18 cellular contexts compared by ENCODE assay signal in the genomic region with DNA sequence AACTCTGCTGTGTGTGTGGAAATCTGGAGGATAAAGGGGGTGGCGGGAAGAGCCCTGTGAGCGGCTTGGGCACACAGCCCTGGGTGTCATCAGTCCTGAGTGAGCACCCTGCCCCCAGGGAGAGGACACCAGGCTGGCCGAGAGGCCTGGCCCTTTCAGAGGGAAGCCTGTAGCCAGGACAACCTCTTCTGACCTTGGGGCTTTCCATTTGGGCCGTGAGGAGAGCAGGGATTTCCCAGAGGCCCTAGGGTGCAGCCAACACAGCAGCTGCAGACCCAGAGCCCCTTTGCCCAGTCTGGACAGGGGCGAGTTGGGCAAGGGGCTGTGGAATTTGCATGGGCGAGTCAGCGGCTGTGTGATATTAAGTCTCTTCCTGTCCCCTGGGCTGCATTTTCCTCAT. TPM values are rescaled to one million over a fixed set of nuclear protein-coding genes. Genes with fewer than 3 reads are reported as not detected.
DNase-seq lines count a peak whose midpoint lies in the region; ATAC-seq, FAIRE-seq and TF ChIP-seq lines count a peak whose summit lies in the region.
"Had no signal": no experiment of that assay in that cellular context is flagged by ENCODE, and none has a peak within 500 bp of the region (broad histone marks: within the 10 kb centered on the region; RNA-seq: fewer than 3 reads in every experiment).

No MANE protein-coding gene starts in this region.

- H3K9ac ChIP-seq in OCI-LY3 (ENCODE audit: low read length) (no peak overlapping the region), kidney (ENCODE audit: low read length in 2 of 2) (no peak overlapping the region)
- H3K9ac ChIP-seq: BLaER1 treated with 17β-estradiol and CSF1 and Interleukin-3, amounts not matched to agents 10 nM and 100 nM had no signal

- H3K4me2 ChIP-seq in OCI-LY3 (ENCODE audit: low read length): 0 out of 2 replicates have a peak overlapping the region, but pooled peaks have one; percentile 3
- H3K4me2 ChIP-seq: BLaER1 treated with 17β-estradiol and CSF1 and Interleukin-3, amounts not matched to agents 10 nM and 100 nM had no signal

- H3K27me3 ChIP-seq in OCI-LY3 (ENCODE audit: low read depth, low read length): no peaks in the 10 kb centered on the region
- H3K27me3 ChIP-seq in psoas muscle (ENCODE audit: insufficient read depth in 3 of 3, low read length in 2 of 3): no peaks in the 10 kb centered on the region
- H3K27me3 ChIP-seq: BLaER1 treated with 17β-estradiol and CSF1 and Interleukin-3, amounts not matched to agents 10 nM and 100 nM had no signal

- H3K4me3 ChIP-seq in OCI-LY3 (ENCODE audit: low read length): no peak overlapping the region
- no peak overlapping the region for H3K4me3 ChIP-seq in kidney (ENCODE audit: low read length in 2 of 2)
- no peak overlapping the region for H3K4me3 ChIP-seq in psoas muscle
- H3K4me3 ChIP-seq: BLaER1 treated with 17β-estradiol and CSF1 and Interleukin-3, amounts not matched to agents 10 nM and 100 nM had no signal

- H2AFZ ChIP-seq in OCI-LY3 (ENCODE audit: low read depth, low read length): no peak overlapping the region

- H3K4me3 Mint-ChIP-seq in activated CD8-positive, alpha-beta T cell treated with anti-CD3 and anti-CD28 coated beads for 36 hours: no peak overlapping the region
- H3K4me3 Mint-ChIP-seq in activated CD8-positive, alpha-beta T cell treated with anti-CD3 and anti-CD28 coated beads, Interleukin-2, amount 10 ng/mL, durations not matched to agents 7 days and 5 days: no peak overlapping the region
- no peak overlapping the region for H3K4me3 Mint-ChIP-seq in stimulated activated naive B cell treated with anti-CD40 and anti-IgM and Interleukin-4, amounts not matched to agents 10 μg/mL and 1 μg/mL and 100 μg/mL, for 72 hours
- H3K4me3 Mint-ChIP-seq: IgD-negative memory B cell had no signal

- H3K27ac ChIP-seq in OCI-LY3 (ENCODE audit: low read length) (no peak overlapping the region), kidney (ENCODE audit: low read depth in 2 of 2, low read length in 2 of 2) (no peak overlapping the region), psoas muscle (no peak overlapping the region)
- H3K27ac ChIP-seq: BLaER1 treated with 17β-estradiol and CSF1 and Interleukin-3, amounts not matched to agents 10 nM and 100 nM had no signal

- no peaks in the 10 kb centered on the region for H3K4me1 Mint-ChIP-seq in activated CD8-positive, alpha-beta T cell treated with anti-CD3 and anti-CD28 coated beads for 36 hours (ENCODE audit: low read depth)
- peaks cover 3% of the 10 kb centered on the region for H3K4me1 Mint-ChIP-seq in activated CD8-positive, alpha-beta T cell treated with anti-CD3 and anti-CD28 coated beads, Interleukin-2, amount 10 ng/mL, durations not matched to agents 7 days and 5 days (ENCODE audit: low read depth)
- peaks cover 0 to 15% of the 10 kb centered on the region in 2 donors for H3K4me1 Mint-ChIP-seq in stimulated activated naive B cell treated with anti-CD40 and anti-IgM and Interleukin-4, amounts not matched to agents 10 μg/mL and 1 μg/mL and 100 μg/mL, for 72 hours

- no peak for FAIRE-seq in kidney (lab: Jason Lieb, UNC)

- H3K9me3 Mint-ChIP-seq in activated CD8-positive, alpha-beta T cell treated with anti-CD3 and anti-CD28 coated beads for 36 hours: no peaks in the 10 kb centered on the region
- H3K9me3 Mint-ChIP-seq in activated CD8-positive, alpha-beta T cell treated with anti-CD3 and anti-CD28 coated beads, Interleukin-2, amount 10 ng/mL, durations not matched to agents 7 days and 5 days (ENCODE audit: insufficient read depth): no peaks in the 10 kb centered on the region
- H3K9me3 Mint-ChIP-seq in stimulated activated naive B cell treated with anti-CD40 and anti-IgM and Interleukin-4, amounts not matched to agents 10 μg/mL and 1 μg/mL and 100 μg/mL, for 72 hours: no peaks in the 10 kb centered on the region
- H3K9me3 Mint-ChIP-seq: IgD-negative memory B cell had no signal

- H4K20me1 ChIP-seq in OCI-LY3 (ENCODE audit: insufficient read depth, low read length): peaks cover 3% of the 10 kb centered on the region; the same call in 1 of the 2 replicates

- DNase-seq in activated CD8-positive, alpha-beta T cell treated with anti-CD3 and anti-CD28 coated beads for 36 hours: no peak
- no peak for DNase-seq in activated CD8-positive, alpha-beta T cell treated with anti-CD3 and anti-CD28 coated beads, Interleukin-2, amount 10 ng/mL, durations not matched to agents 7 days and 5 days
- peak; percentile 49 for DNase-seq in kidney
- DNase-seq in psoas muscle: peak in 1 of 2 donors; percentile 67
- DNase-seq in NCI-H345 treated with DMSO at 0.1 percent for 48 hours (lab: John Stamatoyannopoulos, UW; ENCODE audit: unreplicated experiment): no peak
- no peak for DNase-seq in stimulated activated naive B cell treated with anti-CD40 and anti-IgM and Interleukin-4, amounts not matched to agents 10 μg/mL and 1 μg/mL and 100 μg/mL, for 72 hours
- DNase-seq: COR-L47, MV-4-11, NCI-H146, NCI-H2081 treated with DMSO at 0.1 percent for 48 hours, NCI-H2227 treated with DMSO at 0.1 percent for 48 hours, NCI-H748 treated with DMSO at 0.1 percent for 48 hours, SHP77 treated with DMSO at 0.1 percent for 48 hours had no signal

- H3K9me3 ChIP-seq in OCI-LY3 (ENCODE audit: insufficient read depth, low read length): no peaks in the 10 kb centered on the region
- no peaks in the 10 kb centered on the region for H3K9me3 ChIP-seq in kidney (ENCODE audit: control insufficient read depth in 1 of 2, low read length in 2 of 2)
- no peaks in the 10 kb centered on the region for H3K9me3 ChIP-seq in psoas muscle
- H3K9me3 ChIP-seq: BLaER1 treated with 17β-estradiol and CSF1 and Interleukin-3, amounts not matched to agents 10 nM and 100 nM had no signal

- TF ChIP-seq CTCF in activated CD8-positive, alpha-beta T cell treated with anti-CD3 and anti-CD28 coated beads for 36 hours (IDR thresholded peaks at IDR 0.05): no peak
- TF ChIP-seq CTCF in OCI-LY3 (IDR thresholded peaks at IDR 0.05; ENCODE audit: low read depth, low read length) (no peak), kidney (IDR thresholded peaks at IDR 0.05; ENCODE audit: borderline replicate concordance, extremely low read depth, insufficient read depth) (no peak), psoas muscle (IDR thresholded peaks at IDR 0.05) (no peak)

- no peaks in the 10 kb centered on the region for H3K27me3 Mint-ChIP-seq in activated CD8-positive, alpha-beta T cell treated with anti-CD3 and anti-CD28 coated beads for 36 hours
- no peaks in the 10 kb centered on the region for H3K27me3 Mint-ChIP-seq in activated CD8-positive, alpha-beta T cell treated with anti-CD3 and anti-CD28 coated beads, Interleukin-2, amount 10 ng/mL, durations not matched to agents 7 days and 5 days (ENCODE audit: low read depth)
- no peaks in the 10 kb centered on the region for H3K27me3 Mint-ChIP-seq in stimulated activated naive B cell treated with anti-CD40 and anti-IgM and Interleukin-4, amounts not matched to agents 10 μg/mL and 1 μg/mL and 100 μg/mL, for 72 hours
- H3K27me3 Mint-ChIP-seq: IgD-negative memory B cell had no signal

- H3K36me3 Mint-ChIP-seq in activated CD8-positive, alpha-beta T cell treated with anti-CD3 and anti-CD28 coated beads for 36 hours (ENCODE audit: low read depth): no peaks in the 10 kb centered on the region
- no peaks in the 10 kb centered on the region for H3K36me3 Mint-ChIP-seq in activated CD8-positive, alpha-beta T cell treated with anti-CD3 and anti-CD28 coated beads, Interleukin-2, amount 10 ng/mL, durations not matched to agents 7 days and 5 days (ENCODE audit: low read depth)
- peaks cover 20 to 34% of the 10 kb centered on the region in 2 donors for H3K36me3 Mint-ChIP-seq in stimulated activated naive B cell treated with anti-CD40 and anti-IgM and Interleukin-4, amounts not matched to agents 10 μg/mL and 1 μg/mL and 100 μg/mL, for 72 hours
- H3K36me3 Mint-ChIP-seq: IgD-negative memory B cell had no signal

- H3K36me3 ChIP-seq in OCI-LY3 (replicated peaks; ENCODE audit: low read depth, low read length) (peaks cover under 1% of the 10 kb centered on the region), kidney (ENCODE audit: control insufficient read depth in 1 of 2, insufficient read depth in 2 of 2, low read length in 2 of 2) (peaks cover 0 to 2% of the 10 kb centered on the region in 2 donors), psoas muscle (ENCODE audit: insufficient read depth in 1 of 2, low read depth in 1 of 2) (peaks cover 0 to 5% of the 10 kb centered on the region in 2 donors)

- POLR2A ChIA-PET in activated CD8-positive, alpha-beta T cell treated with anti-CD3 and anti-CD28 coated beads for 36 hours (lab: Charles Lee): no interaction called here
- POLR2A ChIA-PET in activated CD8-positive, alpha-beta T cell treated with anti-CD3 and anti-CD28 coated beads, Interleukin-2, amount 10 ng/mL, durations not matched to agents 7 days and 5 days (lab: Charles Lee): interaction anchor here (1.2 kb wide), 1 partner anchor 16 kb away, joined by 4 read pairs; no protein-coding TSS in a partner anchor

- CTCF ChIA-PET in activated CD8-positive, alpha-beta T cell treated with anti-CD3 and anti-CD28 coated beads for 36 hours (lab: Charles Lee): interaction anchor here (1.3 kb wide), 1 partner anchor 252 kb away, joined by 3 read pairs; no protein-coding TSS in a partner anchor
- CTCF ChIA-PET in activated CD8-positive, alpha-beta T cell treated with anti-CD3 and anti-CD28 coated beads, Interleukin-2, amount 10 ng/mL, durations not matched to agents 7 days and 5 days (lab: Charles Lee): interaction anchor here (1.1 kb wide), 1 partner anchor 252 kb away, joined by 3 read pairs; no protein-coding TSS in a partner anchor

- ATAC-seq in activated CD8-positive, alpha-beta T cell treated with anti-CD3 and anti-CD28 coated beads for 36 hours: no peak
- ATAC-seq in activated CD8-positive, alpha-beta T cell treated with anti-CD3 and anti-CD28 coated beads, Interleukin-2, amount 10 ng/mL, durations not matched to agents 7 days and 5 days: no peak
- ATAC-seq in psoas muscle: peak; percentile 51 to 80 (median 58)
- ATAC-seq in stimulated activated naive B cell treated with anti-CD40 and anti-IgM and Interleukin-4, amounts not matched to agents 10 μg/mL and 1 μg/mL and 100 μg/mL, for 72 hours (replicated peaks): no peak
- no peak for ATAC-seq in HG02642 (IDR thresholded peaks at IDR 0.05; ENCODE audit: poor library complexity, unreplicated experiment)
- ATAC-seq: Panc1 had no signal

- no peaks in the 10 kb centered on the region for H3K79me2 ChIP-seq in OCI-LY3 (ENCODE audit: low read length)

- peak overlapping the region; percentile 13 for H3K27ac Mint-ChIP-seq in activated CD8-positive, alpha-beta T cell treated with anti-CD3 and anti-CD28 coated beads for 36 hours
- no peak overlapping the region for H3K27ac Mint-ChIP-seq in activated CD8-positive, alpha-beta T cell treated with anti-CD3 and anti-CD28 coated beads, Interleukin-2, amount 10 ng/mL, durations not matched to agents 7 days and 5 days
- H3K27ac Mint-ChIP-seq in stimulated activated naive B cell treated with anti-CD40 and anti-IgM and Interleukin-4, amounts not matched to agents 10 μg/mL and 1 μg/mL and 100 μg/mL, for 72 hours: no peak overlapping the region

- H3K4me1 ChIP-seq in OCI-LY3 (ENCODE audit: low read length) (peaks cover 7% of the 10 kb centered on the region), kidney (ENCODE audit: control insufficient read depth in 1 of 2, insufficient read depth in 1 of 2, low read depth in 1 of 2, low read length in 2 of 2) (no peaks in the 10 kb centered on the region), psoas muscle (no peaks in the 10 kb centered on the region)

- intact Hi-C loops in activated CD8-positive, alpha-beta T cell treated with anti-CD3 and anti-CD28 coated beads for 36 hours (cut with micrococcal nuclease): no loop called here
- intact Hi-C loops in kidney (cut with DNase I): no loop called here
- intact Hi-C loops in psoas muscle (cut with DNase I): no loop called here

- WGBS in psoas muscle, 3 donors: 22 to 38% (median 33%) methylated on average over 7 of the region's 7 CpGs

RNA-seq across cellular contexts. Expression of a gene that starts 6.3 kb away (rescaled TPM):
- total RNA-seq in activated CD8-positive, alpha-beta T cell treated with anti-CD3 and anti-CD28 coated beads for 36 hours: 1 to 10 TPM in 1 of 2 experiments, under 1 TPM in 1; 0.92 to 1.0 TPM
- total RNA-seq in activated CD8-positive, alpha-beta T cell treated with anti-CD3 and anti-CD28 coated beads, Interleukin-2, amount 10 ng/mL, durations not matched to agents 7 days and 5 days: 1 to 10 TPM; 1.4 to 1.6 TPM
- total RNA-seq in kidney: 42.5 TPM
- polyA plus RNA-seq in kidney (ENCODE audit: insufficient read depth, low read depth, low replicate concordance): 153 TPM
- total RNA-seq in psoas muscle: 10 to 100 TPM; 27.4 to 44.9 (median 37.5) TPM
- polyA plus RNA-seq in psoas muscle: 10 to 100 TPM; 27.4 to 90.5 (median 30.9) TPM

RNA-seq across cellular contexts. Expression of a gene that starts 48.6 kb away (rescaled TPM):
- 10 to 100 TPM; 66.6 to 70.9 TPM for total RNA-seq in activated CD8-positive, alpha-beta T cell treated with anti-CD3 and anti-CD28 coated beads for 36 hours
- 100 to 1,000 TPM in 1 of 2 experiments, 10 to 100 TPM in 1; 91.9 to 103 TPM for total RNA-seq in activated CD8-positive, alpha-beta T cell treated with anti-CD3 and anti-CD28 coated beads, Interleukin-2, amount 10 ng/mL, durations not matched to agents 7 days and 5 days
- total RNA-seq in kidney (185 TPM), psoas muscle (100 to 1,000 TPM in 2 of 4 donors, 10 to 100 TPM in 2; 93.2 to 119 (median 99.0) TPM)
- polyA plus RNA-seq in kidney (ENCODE audit: insufficient read depth, low read depth, low replicate concordance) (676 TPM), psoas muscle (100 to 1,000 TPM; 166 to 179 (median 171) TPM)

Comparison
In these comparisons a context has a peak if more than half of its experiments do, and no peak if none do; other contexts are left out.
1. ATAC-seq: peak in psoas muscle (4 of 4); none in activated CD8-positive, alpha-beta T cell treated with anti-CD3 and anti-CD28 coated beads for 36 hours (single experiment), activated CD8-positive, alpha-beta T cell treated with anti-CD3 and anti-CD28 coated beads, Interleukin-2, amount 10 ng/mL, durations not matched to agents 7 days and 5 days (single experiment), stimulated activated naive B cell treated with anti-CD40 and anti-IgM and Interleukin-4, amounts not matched to agents 10 μg/mL and 1 μg/mL and 100 μg/mL, for 72 hours (0 of 2) and HG02642 (single experiment).
2. RNA of a gene that starts 6.3 kb away (total RNA-seq): 42.5 TPM in kidney (single experiment) and 27.4 to 44.9 TPM in psoas muscle; 1.4 to 1.6 TPM in activated CD8-positive, alpha-beta T cell treated with anti-CD3 and anti-CD28 coated beads, Interleukin-2, amount 10 ng/mL, durations not matched to agents 7 days and 5 days and 0.92 to 1.0 TPM in activated CD8-positive, alpha-beta T cell treated with anti-CD3 and anti-CD28 coated beads for 36 hours; every median in the first group is over 10 times any median in the second.